17 cellular contexts compared by ENCODE assay signal in genomic region chr10:70417568-70417967, GRCh38. TPM values are rescaled to one million over a fixed set of nuclear protein-coding genes. Genes with fewer than 3 reads are reported as not detected.
DNase-seq lines count a peak whose midpoint lies in the region; ATAC-seq, FAIRE-seq and TF ChIP-seq lines count a peak whose summit lies in the region.
"Had no signal": no experiment of that assay in that cellular context is flagged by ENCODE, and none has a peak within 500 bp of the region (broad histone marks: within the 10 kb centered on the region; RNA-seq: fewer than 3 reads in every experiment).

No MANE protein-coding gene starts in this region.

- H3K4me2 ChIP-seq in GM23248 (ENCODE audit: unreplicated experiment), result peak overlapping the region; percentile 46
- H3K4me2 ChIP-seq in GM12878 (ENCODE audit: control insufficient read depth, insufficient read depth), result no peak overlapping the region
- peak overlapping the region; percentile 34 for H3K4me2 ChIP-seq in osteoblast (ENCODE audit: insufficient read depth, low read length)

- no peak overlapping the region for H3K4me3 ChIP-seq in GM23248
- no peak overlapping the region for H3K4me3 ChIP-seq in GM12878
- H3K4me3 ChIP-seq in osteoblast (ENCODE audit: insufficient read depth, low read length), result peak overlapping the region; percentile 18
- no peak overlapping the region for H3K4me3 ChIP-seq in effector memory CD4-positive, alpha-beta T cell (ENCODE audit: insufficient read depth, low read depth, low read length, poor library complexity, severe bottlenecking)
- H3K4me3 ChIP-seq: lower lobe of right lung, thyroid gland had no signal

- no peak overlapping the region for H2AFZ ChIP-seq in GM23248
- H2AFZ ChIP-seq in GM12878 (ENCODE audit: control insufficient read depth, low read depth, low read length), result no peak overlapping the region
- no peak overlapping the region for H2AFZ ChIP-seq in osteoblast (ENCODE audit: low read length)

- TF ChIP-seq RAD21 in GM12878 (IDR thresholded peaks at IDR 0.05; ENCODE audit: insufficient read depth, low read depth, low read length), result no peak

- RAD21 ChIA-PET in GM12878 (lab: Charles Lee; ENCODE audit: unreplicated experiment), result no interaction called here

- no peak for FAIRE-seq in GM12878 (lab: Jason Lieb, UNC)

- WGBS in GM23248 (ENCODE audit: low coverage in 1 of 2, low lambda C conversion rate in 2 of 2, missing lambda C conversion rate in 2 of 2), 2 experiments, result 96 to 100% methylated on average over 1 of the region's 1 CpG
- 59% methylated on average over 1 of the region's 1 CpG for WGBS in GM12878 (ENCODE audit: insufficient coverage, insufficient replicate concordance, low lambda C conversion rate, missing lambda C conversion rate)

- no peaks in the 10 kb centered on the region for H3K27me3 ChIP-seq in GM23248 (replicated peaks; ENCODE audit: insufficient read depth)
- no peaks in the 10 kb centered on the region for H3K27me3 ChIP-seq in GM12878 (replicated peaks in 1 of 2; ENCODE audit: control insufficient read depth in 2 of 2, insufficient read depth in 2 of 2, low read length in 1 of 2)
- no peaks in the 10 kb centered on the region for H3K27me3 ChIP-seq in osteoblast (ENCODE audit: insufficient read depth, low read length)
- H3K27me3 ChIP-seq in effector memory CD4-positive, alpha-beta T cell (replicated peaks; ENCODE audit: control insufficient read depth, insufficient read depth, low read length, poor library complexity, severe bottlenecking), result no peaks in the 10 kb centered on the region
- H3K27me3 ChIP-seq: thyroid gland had no signal

- H3K36me3 ChIP-seq in GM23248 (ENCODE audit: low read depth) (peaks cover 28% of the 10 kb centered on the region), GM12878 (ENCODE audit: control insufficient read depth in 2 of 2, insufficient read depth in 2 of 2, low read length in 1 of 2) (peaks cover 3 to 9% of the 10 kb centered on the region in 2 experiments; a peak in 3 of 4 replicates), osteoblast (ENCODE audit: insufficient read depth, low read length) (peaks cover 30% of the 10 kb centered on the region)
- H3K36me3 ChIP-seq in effector memory CD4-positive, alpha-beta T cell (ENCODE audit: control insufficient read depth, insufficient read depth, low read length), result peaks cover 32% of the 10 kb centered on the region

- no peak for DNase-seq in activated CD4-positive, CD25-positive, alpha-beta regulatory T cell (lab: John Stamatoyannopoulos, UW)
- DNase-seq in GM23248, result peak; percentile 48
- DNase-seq in GM12878 (ENCODE audit: low read depth, low spot score), result no peak
- no peak for DNase-seq in osteoblast (ENCODE audit: insufficient read length, low spot score, missing footprints)
- DNase-seq in G401 (ENCODE audit: low spot score), result no peak
- DNase-seq in effector memory CD4-positive, alpha-beta T cell, result no peak
- DNase-seq: 8988T, DND-41, H7, lower lobe of right lung, NCI-H2081 treated with DMSO at 0.1 percent for 48 hours, NCI-H748 treated with DMSO at 0.1 percent for 48 hours, nephron progenitor cell, retina, thyroid gland had no signal

- SMC1A ChIA-PET in GM12878 (lab: Charles Lee; ENCODE audit: uncharacterized antibody, unreplicated experiment), result interaction anchor here (1.0 to 1.6 kb wide), 2 partner anchors 14 to 28 kb away, joined by 4 read pairs; partner anchors contain the start of gene EIF4EBP2

- TF ChIP-seq CTCF in GM12878 (IDR thresholded peaks at IDR 0.05 in 2 of 3, conservative IDR thresholded peaks at IDR 0.05 in 1 of 3; ENCODE audit: control insufficient read depth in 2 of 3, extremely low read depth in 1 of 3, insufficient read depth in 1 of 3, low read depth in 3 of 3, low read length in 3 of 3), result no peak
- no peak for TF ChIP-seq CTCF in osteoblast (IDR thresholded peaks at IDR 0.05; ENCODE audit: extremely low read depth, low read depth, low read length)

- BruUV-seq in GM12878 (replicated peaks; lab: Mats Ljungman, UMichigan), result no TSS peak

- H3K79me2 ChIP-seq in GM23248 (ENCODE audit: insufficient read depth), result peaks cover 77% of the 10 kb centered on the region
- peaks cover 12% of the 10 kb centered on the region for H3K79me2 ChIP-seq in GM12878 (ENCODE audit: control insufficient read depth, insufficient read depth, low read length)
- H3K79me2 ChIP-seq in osteoblast (ENCODE audit: insufficient read depth, low read length), result peaks cover 66% of the 10 kb centered on the region

- H4K20me1 ChIP-seq in GM23248 (ENCODE audit: insufficient read depth), result peaks cover 28% of the 10 kb centered on the region
- no peaks in the 10 kb centered on the region; the same call in 1 of the 2 replicates for H4K20me1 ChIP-seq in GM12878 (ENCODE audit: control insufficient read depth, insufficient read depth)
- peaks cover 49% of the 10 kb centered on the region for H4K20me1 ChIP-seq in osteoblast (ENCODE audit: insufficient read depth, low read length)

- CTCF ChIA-PET in GM12878 (lab: Yijun Ruan, JAX), result interaction anchor here (0.9 kb wide), 1 partner anchor 302 kb away, joined by 3 read pairs; no protein-coding TSS in a partner anchor

- peak; percentile 68 to 72 for ATAC-seq in activated CD4-positive, CD25-positive, alpha-beta regulatory T cell treated with anti-CD3 and anti-CD28 coated beads, Interleukin-2, amount 50 U/mL, for 24 hours
- ATAC-seq in GM12878 (peak; percentile 38; the same call in 2 of the 3 replicates), GM21447 (IDR thresholded peaks at IDR 0.05; ENCODE audit: unreplicated experiment) (no peak)

- intact Hi-C loops in GM12878 (cut with micrococcal nuclease; ENCODE audit: unreplicated experiment), result no loop called here

- H3K4me1 ChIP-seq in GM23248 (ENCODE audit: insufficient read depth) (peaks cover 18% of the 10 kb centered on the region), GM12878 (ENCODE audit: control insufficient read depth, insufficient read depth, low read length) (peaks cover 20% of the 10 kb centered on the region), osteoblast (ENCODE audit: insufficient read depth, low read length) (peaks cover 16% of the 10 kb centered on the region)
- no peaks in the 10 kb centered on the region for H3K4me1 ChIP-seq in effector memory CD4-positive, alpha-beta T cell (ENCODE audit: control insufficient read depth, insufficient read depth, low read length, poor library complexity, severe bottlenecking)
- H3K4me1 ChIP-seq: thyroid gland had no signal

- H3K9ac ChIP-seq in GM23248 (peak overlapping the region; percentile 8; the same call in 1 of the 2 replicates), GM12878 (ENCODE audit: control insufficient read depth, insufficient read depth, low read length) (no peak overlapping the region)

- H3K27ac ChIP-seq in GM23248, result peak overlapping the region; percentile 73
- H3K27ac ChIP-seq in GM12878 (ENCODE audit: control insufficient read depth, insufficient read depth), result peak overlapping the region; percentile 24; the same call in 1 of the 2 replicates
- peak overlapping the region; percentile 72 for H3K27ac ChIP-seq in osteoblast (ENCODE audit: low read depth, low read length)
- no peak overlapping the region for H3K27ac ChIP-seq in effector memory CD4-positive, alpha-beta T cell (ENCODE audit: insufficient read depth, low read length, poor library complexity, severe bottlenecking)
- H3K27ac ChIP-seq: lower lobe of right lung, thyroid gland had no signal

- in situ Hi-C loops in GM23248 (cut with MboI) (no loop called here), GM12878 (cut with MboI) (no loop called here), G401 (cut with HindIII; ENCODE audit: low sequenced_read_pairs) (no loop called here)

- H3K9me3 ChIP-seq in GM23248 (ENCODE audit: low read depth), result no peaks in the 10 kb centered on the region
- no peaks in the 10 kb centered on the region for H3K9me3 ChIP-seq in GM12878 (replicated peaks; ENCODE audit: control insufficient read depth, insufficient read depth, low read length)
- H3K9me3 ChIP-seq in osteoblast (ENCODE audit: low read depth, low read length), result no peaks in the 10 kb centered on the region
- no peaks in the 10 kb centered on the region for H3K9me3 ChIP-seq in effector memory CD4-positive, alpha-beta T cell (ENCODE audit: control insufficient read depth, low read length)
- H3K9me3 ChIP-seq: lower lobe of right lung, thyroid gland had no signal

- no peak for TF ChIP-seq POLR2A in GM12878 (IDR thresholded peaks at IDR 0.05; ENCODE audit: low read depth, low read length)

- H3K9me2 ChIP-seq in GM23248 (ENCODE audit: insufficient read depth), result no peaks in the 10 kb centered on the region

- peaks cover 15% of the 10 kb centered on the region for H3F3A ChIP-seq in GM23248 (ENCODE audit: insufficient read depth)

- no peak for TF ChIP-seq EP300 in GM12878 (IDR thresholded peaks at IDR 0.05; ENCODE audit: borderline replicate concordance in 1 of 2, control insufficient read depth in 1 of 2, low read depth in 2 of 2, low read length in 2 of 2)

- POLR2A ChIA-PET in GM12878 (lab: Charles Lee), result interaction anchor here (0.5 to 1.9 kb wide), 2 partner anchors 12 to 190 kb away, joined by 3 to 5 read pairs; no protein-coding TSS in a partner anchor

RNA-seq across cellular contexts. Expression of gene EIF4EBP2, which starts 13.6 kb away (rescaled TPM):
- total RNA-seq in GM23248 (2014; rRNA removed; shearing (Covaris generic)), result 32.0 and 34.8 TPM in 2 replicates
- polyA plus RNA-seq in GM23248 (2016; fragmentation: Nextera tagmentation; extraction: Ambion mirVana) (18.2 and 18.4 TPM in 2 replicates), GM12878 (2011; rRNA removed) (25.7 and 29.4 TPM in 2 replicates), GM12878 (2014; fragmentation: Illumina TruSeq; extraction: Trizol) (51.3 and 64.0 TPM in 2 replicates), GM12878 (2014; fragmentation: Nextera tagmentation; extraction: Ambion mirVana) (10 to 100 TPM; 14.4 to 20.4 TPM), GM12878 (2014; rRNA removed) (23.1 and 24.0 TPM in 2 replicates), GM12878 (2016; fragmentation: Nextera tagmentation; extraction: Ambion mirVana) (10 to 100 TPM; 34.4 to 35.8 TPM)
- total RNA-seq in GM12878 (2013; cell fraction: nucleolus; rRNA removed), result 8.3 and 9.5 TPM in 2 replicates
- total RNA-seq in GM12878 (2014; rRNA removed) (23.2 and 25.4 TPM in 2 replicates), GM12878 (2014; rRNA removed; fragmentation: Illumina TruSeq; extraction: Trizol) (32.2 and 32.9 TPM in 2 replicates), GM12878 (2021) (48.5 TPM in 2 replicates), osteoblast (46.0 and 51.0 TPM in 2 replicates)
- 22.0 TPM for polyA plus RNA-seq in GM12878 (2011; ENCODE audit: low read depth)
- 19.5 and 28.3 TPM in 2 replicates for polyA plus RNA-seq in GM12878 (2011; cell fraction: cytosol; rRNA removed)
- polyA plus RNA-seq in GM12878 (2011; cell fraction: nucleus; rRNA removed), result 9.4 and 11.6 TPM in 2 replicates
- 25.3 and 27.3 TPM in 2 replicates for polyA plus RNA-seq in GM12878 (2012)
- 33.9 and 34.3 TPM in 2 replicates for polyA minus RNA-seq in GM12878 (2011; rRNA and poly(A)+ RNA removed)
- polyA minus RNA-seq in GM12878 (2011; cell fraction: cytosol; rRNA and poly(A)+ RNA removed), result 17.0 and 23.4 TPM in 2 replicates
- polyA minus RNA-seq in GM12878 (2011; cell fraction: nucleus; rRNA and poly(A)+ RNA removed), result 4.8 and 7.5 TPM in 2 replicates
- 14.3 and 22.5 TPM in 2 replicates for total RNA-seq in G401 (2014; rRNA removed; shearing (Covaris generic))

RNA-seq across cellular contexts. Expression of gene NODAL, which starts 23.9 kb away (rescaled TPM):
- total RNA-seq in GM23248 (2014; rRNA removed; shearing (Covaris generic)), result not detected in 2 replicates
- not detected in 2 replicates for polyA plus RNA-seq in GM23248 (2016; fragmentation: Nextera tagmentation; extraction: Ambion mirVana)
- total RNA-seq in GM12878 (2013; cell fraction: nucleolus; rRNA removed), result not detected in 2 replicates
- total RNA-seq in GM12878 (2014; rRNA removed), result not detected in 2 replicates
- total RNA-seq in GM12878 (2014; rRNA removed; fragmentation: Illumina TruSeq; extraction: Trizol), result not detected in 2 replicates
- 0.11 TPM in 1 of 2 replicates, not detected in the other for total RNA-seq in GM12878 (2021)
- polyA plus RNA-seq in GM12878 (2011; ENCODE audit: low read depth), result not detected
- not detected in 2 replicates for polyA plus RNA-seq in GM12878 (2011; rRNA removed)
- not detected in 2 replicates for polyA plus RNA-seq in GM12878 (2011; cell fraction: cytosol; rRNA removed)
- polyA plus RNA-seq in GM12878 (2011; cell fraction: nucleus; rRNA removed), result not detected in 2 replicates
- not detected in 2 replicates for polyA plus RNA-seq in GM12878 (2012)
- not detected in 2 replicates for polyA plus RNA-seq in GM12878 (2014; fragmentation: Illumina TruSeq; extraction: Trizol)
- polyA plus RNA-seq in GM12878 (2014; fragmentation: Nextera tagmentation; extraction: Ambion mirVana), result not detected
- polyA plus RNA-seq in GM12878 (2014; rRNA removed), result not detected in 2 replicates
- not detected for polyA plus RNA-seq in GM12878 (2016; fragmentation: Nextera tagmentation; extraction: Ambion mirVana)
- not detected in 2 replicates for polyA minus RNA-seq in GM12878 (2011; rRNA and poly(A)+ RNA removed)
- not detected in 2 replicates for polyA minus RNA-seq in GM12878 (2011; cell fraction: cytosol; rRNA and poly(A)+ RNA removed)
- not detected in 2 replicates for polyA minus RNA-seq in GM12878 (2011; cell fraction: nucleus; rRNA and poly(A)+ RNA removed)
- total RNA-seq in osteoblast, result not detected in 2 replicates
- 2.8 TPM in 1 of 2 replicates, not detected in the other for total RNA-seq in G401 (2014; rRNA removed; shearing (Covaris generic))
- total RNA-seq: lower lobe of right lung, thyroid gland had no signal

RNA-seq across cellular contexts. Expression of gene LRRC20, which starts 35.1 kb away (rescaled TPM):
- 4.9 and 6.6 TPM in 2 replicates for total RNA-seq in GM23248 (2014; rRNA removed; shearing (Covaris generic))
- 1.5 and 1.8 TPM in 2 replicates for polyA plus RNA-seq in GM23248 (2016; fragmentation: Nextera tagmentation; extraction: Ambion mirVana)
- total RNA-seq in GM12878 (2013; cell fraction: nucleolus; rRNA removed), result 15.6 and 22.4 TPM in 2 replicates
- total RNA-seq in GM12878 (2014; rRNA removed), result 19.4 and 24.5 TPM in 2 replicates
- 10.0 and 10.2 TPM in 2 replicates for total RNA-seq in GM12878 (2014; rRNA removed; fragmentation: Illumina TruSeq; extraction: Trizol)
- 25.9 and 27.6 TPM in 2 replicates for total RNA-seq in GM12878 (2021)
- 6.0 TPM for polyA plus RNA-seq in GM12878 (2011; ENCODE audit: low read depth)
- 14.9 and 28.0 TPM in 2 replicates for polyA plus RNA-seq in GM12878 (2011; rRNA removed)
- polyA plus RNA-seq in GM12878 (2011; cell fraction: cytosol; rRNA removed), result 44.5 and 50.8 TPM in 2 replicates
- 34.0 and 36.2 TPM in 2 replicates for polyA plus RNA-seq in GM12878 (2011; cell fraction: nucleus; rRNA removed)
- 8.8 and 11.6 TPM in 2 replicates for polyA plus RNA-seq in GM12878 (2012)
- 13.5 and 21.5 TPM in 2 replicates for polyA plus RNA-seq in GM12878 (2014; fragmentation: Illumina TruSeq; extraction: Trizol)
- 1 to 10 TPM; 3.5 to 6.9 TPM for polyA plus RNA-seq in GM12878 (2014; fragmentation: Nextera tagmentation; extraction: Ambion mirVana)
- polyA plus RNA-seq in GM12878 (2014; rRNA removed), result 23.2 and 24.4 TPM in 2 replicates
- 10 to 100 TPM; 13.3 to 15.7 TPM for polyA plus RNA-seq in GM12878 (2016; fragmentation: Nextera tagmentation; extraction: Ambion mirVana)
- polyA minus RNA-seq in GM12878 (2011; rRNA and poly(A)+ RNA removed), result 24.5 and 25.4 TPM in 2 replicates
- 5.6 and 6.5 TPM in 2 replicates for polyA minus RNA-seq in GM12878 (2011; cell fraction: cytosol; rRNA and poly(A)+ RNA removed)
- polyA minus RNA-seq in GM12878 (2011; cell fraction: nucleus; rRNA and poly(A)+ RNA removed), result 6.8 and 9.7 TPM in 2 replicates
- 8.3 and 9.1 TPM in 2 replicates for total RNA-seq in osteoblast
- total RNA-seq in G401 (2014; rRNA removed; shearing (Covaris generic)), result 44.8 and 53.2 TPM in 2 replicates
